In the genomic region with DNA sequence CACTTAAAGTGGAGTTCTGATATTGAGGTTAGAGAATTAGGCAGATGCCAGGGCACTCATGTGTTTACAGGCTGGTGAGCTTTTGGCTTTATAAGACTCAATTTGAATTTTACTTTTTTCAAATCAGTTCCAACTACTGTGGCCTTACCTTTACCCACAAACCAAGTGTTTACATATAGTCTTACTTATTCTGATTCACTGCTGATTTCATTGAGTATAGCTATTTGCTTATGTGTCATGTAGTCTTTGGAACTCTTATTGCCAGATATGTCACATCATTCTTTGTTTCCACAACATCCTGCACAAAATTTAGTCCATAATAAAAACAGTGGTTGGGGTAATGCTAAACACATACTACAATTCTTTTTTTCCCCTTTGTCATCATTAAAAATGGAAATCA, we compare ENCODE assay signal across 28 cellular contexts.
"Had no signal": no experiment of that assay in that cellular context is flagged by ENCODE, and none has a peak within 500 bp of the region (broad histone marks: within the 10 kb centered on the region; RNA-seq: fewer than 3 reads in every experiment).

No MANE protein-coding gene starts in this region.

- H3K27ac ChIP-seq: adrenal gland, cardiac muscle cell, Peyer's patch, SJSA1 had no signal

- H3K4me1 ChIP-seq: adrenal gland, Peyer's patch, SJSA1 had no signal

- ATAC-seq: activated CD8-positive, alpha-beta T cell treated with anti-CD3 and anti-CD28 coated beads, Interleukin-2, amount 10 ng/mL, durations not matched to agents 7 days and 5 days; SK-N-SH treated with all-trans-retinoic acid at 6 μM for 48 hours; WTC11 had no signal

- H3K27me3 ChIP-seq: adrenal gland, cardiac muscle cell, MG63, Peyer's patch, SJSA1 had no signal

- H3K36me3 ChIP-seq: adrenal gland, cardiac muscle cell, MG63, Peyer's patch, SJSA1 had no signal

- DNase-seq: activated CD4-positive, alpha-beta T cell treated with anti-CD3 and anti-CD28 coated beads for 48 hours; activated CD4-positive, alpha-beta T cell treated with anti-CD3 and anti-CD28 coated beads, Interleukin-2, amount 50 U/mL, for 4 hours; activated CD4-positive, CD25-positive, alpha-beta regulatory T cell treated with anti-CD3 and anti-CD28 coated beads, Interleukin-2, amount 50 U/mL, for 72 hours; activated CD8-positive, alpha-beta memory T cell treated with anti-CD3 and anti-CD28 coated beads, Interleukin-2, amount 50 U/mL, for 48 hours; activated CD8-positive, alpha-beta T cell treated with anti-CD3 and anti-CD28 coated beads, Interleukin-2, amount 10 ng/mL, durations not matched to agents 7 days and 5 days; activated naive CD4-positive, alpha-beta T cell treated with anti-CD3 and anti-CD28 coated beads, Interleukin-2, amount 50 U/mL, for 16 hours; activated naive CD8-positive, alpha-beta T cell treated with anti-CD3 and anti-CD28 coated beads, Interleukin-2, amount 10 ng/mL, durations not matched to agents 7 days and 5 days; activated T-cell treated with anti-CD3 and anti-CD28 coated beads, Interleukin-2, amount 50 U/mL, for 1 hour; adrenal gland; aorta; MG63; MV-4-11; NCI-H1092 treated with DMSO at 0.1 percent for 48 hours; NCI-H1417 treated with DMSO at 0.1 percent for 48 hours; NCI-H1694; NCI-H2029 treated with DMSO at 0.1 percent for 48 hours; NCI-H345; NCI-H510A; NCI-H69; NK-92 treated with Interleukin-12 subunit alpha and Interleukin-12 subunit beta, amount 100 ng/mL, for 24 hours; OCI-M1; Peyer's patch; SHP77; SW 1271 had no signal

- H3K4me3 ChIP-seq: adrenal gland, cardiac muscle cell, MG63, Peyer's patch, SJSA1 had no signal
